ENCODE assay signal across 10 cellular contexts in genomic region chr13:52738719-52739467, GRCh38. TPM values are rescaled to one million over a fixed set of nuclear protein-coding genes. Genes with fewer than 3 reads are reported as not detected.
DNase-seq lines count a peak whose midpoint lies in the region; ATAC-seq and TF ChIP-seq lines count a peak whose summit lies in the region.
"Had no signal": no experiment of that assay in that cellular context is flagged by ENCODE, and none has a peak within 500 bp of the region (broad histone marks: within the 10 kb centered on the region; RNA-seq: fewer than 3 reads in every experiment).

No MANE protein-coding gene starts in this region.

- peak overlapping the region in 1 of 2 donors; percentile 46 for H3K4me3 ChIP-seq in gastroesophageal sphincter
- no peak overlapping the region for H3K4me3 ChIP-seq in Caco-2 (ENCODE audit: low read depth, low read length)

- peak overlapping the region; percentile 48 for H3K4me3 Mint-ChIP-seq in activated CD8-positive, alpha-beta T cell treated with anti-CD3 and anti-CD28 coated beads for 36 hours
- no peak overlapping the region for H3K4me3 Mint-ChIP-seq in Caco-2 (ENCODE audit: unreplicated experiment)

- H3K27ac ChIP-seq in gastroesophageal sphincter: no peak overlapping the region

- peak; percentile 74 for TF ChIP-seq CTCF in activated CD8-positive, alpha-beta T cell treated with anti-CD3 and anti-CD28 coated beads for 36 hours (IDR thresholded peaks at IDR 0.05)
- TF ChIP-seq CTCF in gastroesophageal sphincter (IDR thresholded peaks at IDR 0.05) (peak in 3 of 4 experiments; percentile 16 to 49 (median 30)), Caco-2 (IDR thresholded peaks at IDR 0.05; ENCODE audit: insufficient read depth in 1 of 2, low read depth in 1 of 2, low read length in 1 of 2, severe bottlenecking in 1 of 2, unreplicated experiment in 1 of 2) (no peak)

- no peak for TF ChIP-seq EP300 in gastroesophageal sphincter (IDR thresholded peaks at IDR 0.05)

- H3K36me3 ChIP-seq in gastroesophageal sphincter (no peaks in the 10 kb centered on the region), Caco-2 (ENCODE audit: control insufficient read depth, insufficient read depth, low read length) (no peaks in the 10 kb centered on the region)

- BruUV-seq in Caco-2 (replicated peaks; lab: Mats Ljungman, UMichigan): no TSS peak

- 24 to 25% methylated on average over 8 to 10 of the region's 75 CpGs for WGBS in gastroesophageal sphincter (ENCODE audit: low coverage in 1 of 2), 2 donors

- POLR2A ChIA-PET in activated CD8-positive, alpha-beta T cell treated with anti-CD3 and anti-CD28 coated beads for 36 hours (lab: Charles Lee): no interaction called here
- POLR2A ChIA-PET in Caco-2 (lab: Charles Lee): no interaction called here

- no peaks in the 10 kb centered on the region for H3K9me3 Mint-ChIP-seq in activated CD8-positive, alpha-beta T cell treated with anti-CD3 and anti-CD28 coated beads for 36 hours
- no peaks in the 10 kb centered on the region for H3K9me3 Mint-ChIP-seq in Caco-2 (ENCODE audit: unreplicated experiment)

- peaks cover 0 to 6% (median 0%) of the 10 kb centered on the region in 3 donors for H3K9me3 ChIP-seq in gastroesophageal sphincter
- no peaks in the 10 kb centered on the region for H3K9me3 ChIP-seq in Caco-2

- H3K4me1 ChIP-seq in gastroesophageal sphincter: peaks cover 0 to 16% (median 0%) of the 10 kb centered on the region in 3 donors
- H3K4me1 ChIP-seq in Caco-2: no peaks in the 10 kb centered on the region

- no peak overlapping the region for H3K27ac Mint-ChIP-seq in activated CD8-positive, alpha-beta T cell treated with anti-CD3 and anti-CD28 coated beads for 36 hours
- H3K27ac Mint-ChIP-seq in Caco-2 (ENCODE audit: unreplicated experiment): no peak overlapping the region

- DNase-seq in Right ventricle myocardium inferior (ENCODE audit: missing footprints) (no peak), cardiac septum (ENCODE audit: low spot score) (no peak), posterior vena cava (ENCODE audit: low spot score) (peak; percentile 82), AML-193 (lab: John Stamatoyannopoulos, UW) (no peak), cerebellar cortex (ENCODE audit: low spot score) (no peak), Caco-2 (no peak)
- peak; percentile 42 for DNase-seq in activated CD8-positive, alpha-beta T cell treated with anti-CD3 and anti-CD28 coated beads for 36 hours
- DNase-seq: DND-41 had no signal

- peak; percentile 42 for ATAC-seq in Right ventricle myocardium inferior
- ATAC-seq in activated CD8-positive, alpha-beta T cell treated with anti-CD3 and anti-CD28 coated beads for 36 hours: peak; percentile 83
- ATAC-seq in gastroesophageal sphincter: no peak

- TF ChIP-seq POLR2A in gastroesophageal sphincter (IDR thresholded peaks at IDR 0.05): no peak

- intact Hi-C loops in Right ventricle myocardium inferior (cut with DNase I) (no loop called here), cardiac septum (cut with DNase I) (no loop called here), posterior vena cava (cut with DNase I) (no loop called here), Caco-2 (cut with micrococcal nuclease; ENCODE audit: unreplicated experiment) (no loop called here)
- intact Hi-C loops in activated CD8-positive, alpha-beta T cell treated with anti-CD3 and anti-CD28 coated beads for 36 hours (cut with micrococcal nuclease): no loop called here

- H3K4me1 Mint-ChIP-seq in activated CD8-positive, alpha-beta T cell treated with anti-CD3 and anti-CD28 coated beads for 36 hours (ENCODE audit: low read depth): peaks cover 6% of the 10 kb centered on the region
- no peaks in the 10 kb centered on the region for H3K4me1 Mint-ChIP-seq in Caco-2 (ENCODE audit: low read depth, unreplicated experiment)

- CTCF ChIA-PET in activated CD8-positive, alpha-beta T cell treated with anti-CD3 and anti-CD28 coated beads for 36 hours (lab: Charles Lee): interaction anchor here (1.0 to 2.8 kb wide), 10 partner anchors 12 to 236 kb away, joined by 3 to 10 read pairs (median 5); partner anchors contain the start of gene SUGT1
- CTCF ChIA-PET in Caco-2 (lab: Charles Lee): interaction anchor here (1.1 kb wide), 1 partner anchor 71 kb away, joined by 4 read pairs; no protein-coding TSS in a partner anchor

- H3K36me3 Mint-ChIP-seq in activated CD8-positive, alpha-beta T cell treated with anti-CD3 and anti-CD28 coated beads for 36 hours (ENCODE audit: low read depth): no peaks in the 10 kb centered on the region
- H3K36me3 Mint-ChIP-seq in Caco-2 (ENCODE audit: insufficient read depth, unreplicated experiment): peaks cover 5% of the 10 kb centered on the region

- H3K27me3 ChIP-seq in gastroesophageal sphincter (peaks cover 65% of the 10 kb centered on the region), Caco-2 (replicated peaks; ENCODE audit: control insufficient read depth, insufficient read depth, low read length) (no peaks in the 10 kb centered on the region)

- H3K27me3 Mint-ChIP-seq in activated CD8-positive, alpha-beta T cell treated with anti-CD3 and anti-CD28 coated beads for 36 hours: peaks cover 38% of the 10 kb centered on the region
- peaks cover 22% of the 10 kb centered on the region for H3K27me3 Mint-ChIP-seq in Caco-2 (ENCODE audit: insufficient read depth, unreplicated experiment)

RNA-seq across cellular contexts. Expression of gene CNMD, which starts 0.7 kb away (rescaled TPM):
- total RNA-seq in Right ventricle myocardium inferior: not detected
- total RNA-seq in cardiac septum: not detected
- not detected for total RNA-seq in activated CD8-positive, alpha-beta T cell treated with anti-CD3 and anti-CD28 coated beads for 36 hours
- total RNA-seq in gastroesophageal sphincter: not detected
- not detected for total RNA-seq in posterior vena cava
- not detected in 2 replicates for total RNA-seq in Caco-2 (2022)
- total RNA-seq: activated CD8-positive, alpha-beta memory T cell treated with anti-CD3 and anti-CD28 coated beads for 36 hours had no signal

Comparison
In these comparisons a context has a peak if more than half of its experiments do, and no peak if none do; other contexts are left out.
1. DNase-seq: peak in activated CD8-positive, alpha-beta T cell treated with anti-CD3 and anti-CD28 coated beads for 36 hours (single experiment) and posterior vena cava (single experiment); none in Right ventricle myocardium inferior (single experiment), cardiac septum (single experiment), AML-193 (0 of 2), cerebellar cortex (single experiment) and Caco-2 (0 of 2).
2. CTCF ChIP-seq: peak in activated CD8-positive, alpha-beta T cell treated with anti-CD3 and anti-CD28 coated beads for 36 hours (single experiment) and gastroesophageal sphincter (3 of 4); none in Caco-2 (0 of 2).